In genomic region chr10:109958059-109958458, GRCh38 we compare ENCODE assay signal across 20 cellular contexts. TPM values are rescaled to one million over a fixed set of nuclear protein-coding genes. Genes with fewer than 3 reads are reported as not detected.
DNase-seq lines count a peak whose midpoint lies in the region; ATAC-seq, FAIRE-seq and TF ChIP-seq lines count a peak whose summit lies in the region.
"Had no signal": no experiment of that assay in that cellular context is flagged by ENCODE, and none has a peak within 500 bp of the region (broad histone marks: within the 10 kb centered on the region; RNA-seq: fewer than 3 reads in every experiment).

No MANE protein-coding gene starts in this region.

- TF ChIP-seq CTCF in bronchial epithelial cell (IDR thresholded peaks at IDR 0.05; ENCODE audit: insufficient read depth, low read length, severe bottlenecking): no peak
- TF ChIP-seq CTCF in nephron (IDR thresholded peaks at IDR 0.05; ENCODE audit: unreplicated experiment in 3 of 3): no peak

- no peaks in the 10 kb centered on the region for H3K27me3 ChIP-seq in bronchial epithelial cell (ENCODE audit: control insufficient read depth, insufficient read depth, low read length)
- H3K27me3 ChIP-seq: BLaER1 treated with 17β-estradiol and CSF1 and Interleukin-3, amounts not matched to agents 10 nM and 100 nM; MG63; Peyer's patch had no signal

- H3K9me3 Mint-ChIP-seq in nephron: peaks cover 6% of the 10 kb centered on the region
- H3K9me3 Mint-ChIP-seq: CD4-positive, alpha-beta memory T cell; IgD-negative memory B cell had no signal

- H3K36me3 ChIP-seq in bronchial epithelial cell (ENCODE audit: control insufficient read depth, insufficient read depth, low read length): no peaks in the 10 kb centered on the region
- H3K36me3 ChIP-seq: BLaER1 treated with 17β-estradiol and CSF1 and Interleukin-3, amounts not matched to agents 10 nM and 100 nM; MG63; Peyer's patch had no signal

- no peak for FAIRE-seq in bronchial epithelial cell (lab: Jason Lieb, UNC)
- FAIRE-seq: H54 had no signal

- peaks cover 59% of the 10 kb centered on the region for H3K4me1 Mint-ChIP-seq in nephron

- no peak overlapping the region for H3K4me3 Mint-ChIP-seq in nephron
- H3K4me3 Mint-ChIP-seq: CD4-positive, alpha-beta memory T cell had no signal

- DNase-seq in DMS53 (lab: John Stamatoyannopoulos, UW) (peak; percentile 60), DMS53 treated with DMSO at 0.1 percent for 48 hours (lab: John Stamatoyannopoulos, UW; ENCODE audit: unreplicated experiment) (no peak), NCI-H146 treated with DMSO at 0.1 percent for 48 hours (lab: John Stamatoyannopoulos, UW; ENCODE audit: unreplicated experiment) (peak; percentile 4), bronchial epithelial cell (ENCODE audit: low read depth) (peak; percentile 83), GF-D8 (lab: John Stamatoyannopoulos, UW) (no peak), NCI-H774 (lab: John Stamatoyannopoulos, UW) (no peak)
- DNase-seq: 8988T; CD4-positive, alpha-beta memory T cell; EL; Kasumi-1; MG63; NCI-H1930; NCI-H82; Peyer's patch had no signal

- ATAC-seq in GM21786 (IDR thresholded peaks at IDR 0.05; ENCODE audit: unreplicated experiment): no peak
- ATAC-seq: SK-N-SH treated with all-trans-retinoic acid at 6 μM for 48 hours had no signal

- H3K4me3 ChIP-seq in bronchial epithelial cell (ENCODE audit: low read depth, low read length): no peak overlapping the region
- H3K4me3 ChIP-seq: BLaER1 treated with 17β-estradiol and CSF1 and Interleukin-3, amounts not matched to agents 10 nM and 100 nM; MG63; Peyer's patch had no signal

- no peaks in the 10 kb centered on the region for H3K27me3 Mint-ChIP-seq in nephron (ENCODE audit: low read depth)
- H3K27me3 Mint-ChIP-seq: CD4-positive, alpha-beta memory T cell; IgD-negative memory B cell had no signal

- peaks cover 5% of the 10 kb centered on the region for H3K36me3 Mint-ChIP-seq in nephron (ENCODE audit: low read depth)
- H3K36me3 Mint-ChIP-seq: CD4-positive, alpha-beta memory T cell; IgD-negative memory B cell had no signal

- H3K27ac Mint-ChIP-seq in nephron: peak overlapping the region; percentile 42 to 89 (median 88)
- H3K27ac Mint-ChIP-seq: CD4-positive, alpha-beta memory T cell; IgD-negative memory B cell had no signal

RNA-seq across cellular contexts. Expression of gene XPNPEP1, which starts 34.7 kb away (rescaled TPM):
- 76.6 and 112 TPM in 2 replicates for total RNA-seq in bronchial epithelial cell

RNA-seq across cellular contexts. Expression of gene ADD3, which starts 49.7 kb away (rescaled TPM):
- 39.5 and 44.2 TPM in 2 replicates for total RNA-seq in bronchial epithelial cell

Comparison
In these comparisons a context has a peak if more than half of its experiments do, and no peak if none do; other contexts are left out.
1. DNase-seq: peak in DMS53 (single experiment), NCI-H146 treated with DMSO at 0.1 percent for 48 hours (single experiment) and bronchial epithelial cell (single experiment); none in DMS53 treated with DMSO at 0.1 percent for 48 hours (single experiment), GF-D8 (single experiment) and NCI-H774 (single experiment).